ENCODE assay signal across 25 cellular contexts in the genomic region with DNA sequence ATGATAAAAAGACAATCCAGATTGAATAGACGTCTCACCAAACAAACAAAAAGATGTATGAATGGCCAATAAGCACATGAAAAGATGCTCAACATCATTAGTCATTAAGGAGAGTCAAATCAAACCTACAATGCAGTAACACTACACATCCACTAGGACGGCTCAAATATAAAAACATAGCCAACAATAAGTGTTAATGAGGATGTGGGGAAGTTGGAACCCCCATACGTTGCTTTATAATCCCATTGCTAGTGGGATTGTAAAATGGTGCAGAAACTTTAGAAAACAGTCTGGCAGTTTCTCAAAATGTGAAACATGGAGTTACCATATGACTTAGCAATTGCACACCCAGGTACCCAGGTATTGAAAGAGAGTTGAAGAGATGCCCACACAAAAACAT. TPM values are rescaled to one million over a fixed set of nuclear protein-coding genes. Genes with fewer than 3 reads are reported as not detected.
DNase-seq lines count a peak whose midpoint lies in the region; ATAC-seq, FAIRE-seq and TF ChIP-seq lines count a peak whose summit lies in the region.
"Had no signal": no experiment of that assay in that cellular context is flagged by ENCODE, and none has a peak within 500 bp of the region (broad histone marks: within the 10 kb centered on the region; RNA-seq: fewer than 3 reads in every experiment).

No MANE protein-coding gene starts in this region.

- POLR2A ChIA-PET in HCT116 (lab: Charles Lee): no interaction called here

- 55 to 66% methylated on average over 3 of the region's 3 CpGs for WGBS in pancreas, 2 donors

- H3K4me1 ChIP-seq in HCT116 (ENCODE audit: control insufficient read depth in 1 of 2, insufficient read depth in 2 of 2, low read length in 2 of 2) (no peaks in the 10 kb centered on the region), astrocyte (ENCODE audit: insufficient read depth, low read length) (no peaks in the 10 kb centered on the region), pancreas (no peaks in the 10 kb centered on the region)
- H3K4me1 ChIP-seq: body of pancreas, spleen had no signal

- H3K4me3 Mint-ChIP-seq in Calu3 (ENCODE audit: low read depth, unreplicated experiment): no peak overlapping the region
- H3K4me3 Mint-ChIP-seq in astrocyte (ENCODE audit: unreplicated experiment): no peak overlapping the region
- H3K4me3 Mint-ChIP-seq in neural crest cell: no peak overlapping the region
- no peak overlapping the region for H3K4me3 Mint-ChIP-seq in osteocyte (ENCODE audit: unreplicated experiment)
- H3K4me3 Mint-ChIP-seq: activated naive CD8-positive, alpha-beta T cell; activated T-helper 1 cell treated with anti-CD3 and anti-CD28 coated beads, Interleukin-12 subunit alpha, Interleukin-12 subunit beta, Interleukin-2, Interleukin-4 antibody, amounts not matched to agents 30 ng/mL and 10 ng/mL and 1 ng/mL, durations not matched to agents 14 hours and 24 hours and 36 hours had no signal

- H2AFZ ChIP-seq in HCT116 (ENCODE audit: low read depth, low read length, poor library complexity, severe bottlenecking) (no peak overlapping the region), astrocyte (ENCODE audit: low read depth, low read length) (no peak overlapping the region)

- no peaks in the 10 kb centered on the region for H3K9me2 ChIP-seq in HCT116 (ENCODE audit: insufficient read depth)

- no peak overlapping the region for H3K9ac ChIP-seq in HCT116 (ENCODE audit: low read length)
- H3K9ac ChIP-seq in astrocyte (ENCODE audit: low read length): no peak overlapping the region

- TF ChIP-seq CTCF in Calu3 (IDR thresholded peaks at IDR 0.05; ENCODE audit: unreplicated experiment) (peak; percentile 14), HCT116 (IDR thresholded peaks at IDR 0.05 in 2 of 3, conservative IDR thresholded peaks at IDR 0.05 in 1 of 3; ENCODE audit: borderline replicate concordance in 1 of 3, insufficient read depth in 1 of 3, low read depth in 2 of 3, low read length in 2 of 3) (peak in 2 of 3 experiments; percentile 28 to 44; a peak in 1 of 6 replicates), astrocyte (IDR thresholded peaks at IDR 0.05; ENCODE audit: insufficient read depth, low read depth, low read length) (peak; percentile 8), neural crest cell (conservative IDR thresholded peaks at IDR 0.05) (peak; percentile 42), pancreas (IDR thresholded peaks at IDR 0.05) (no peak), osteocyte (IDR thresholded peaks at IDR 0.05) (no peak)

- no peaks in the 10 kb centered on the region for H3K36me3 ChIP-seq in HCT116 (ENCODE audit: control insufficient read depth in 1 of 2, insufficient read depth in 2 of 2, low read length in 2 of 2)
- no peaks in the 10 kb centered on the region for H3K36me3 ChIP-seq in astrocyte (ENCODE audit: insufficient read depth, low read length)
- H3K36me3 ChIP-seq in pancreas: no peaks in the 10 kb centered on the region
- H3K36me3 ChIP-seq: spleen had no signal

- BruUV-seq in Calu3 (replicated peaks; lab: Mats Ljungman, UMichigan) (no TSS peak), HCT116 (replicated peaks; lab: Mats Ljungman, UMichigan) (no TSS peak)

- ATAC-seq in HCT116 (no peak), pancreas (no peak)
- ATAC-seq: activated CD4-positive, CD25-positive, alpha-beta regulatory T cell treated with anti-CD3 and anti-CD28 coated beads, Interleukin-2, amount 50 U/mL, for 24 hours; body of pancreas; SK-N-SH treated with all-trans-retinoic acid at 6 μM for 48 hours had no signal

- H3K9me3 ChIP-seq in HCT116 (ENCODE audit: control insufficient read depth in 1 of 2, insufficient read depth in 1 of 2, low read depth in 1 of 2, low read length in 2 of 2) (peaks cover 9 to 10% of the 10 kb centered on the region in 2 experiments; a peak in 2 of 4 replicates), astrocyte (ENCODE audit: insufficient read depth, low read depth, low read length) (no peaks in the 10 kb centered on the region), pancreas (no peaks in the 10 kb centered on the region)

- H3K79me2 ChIP-seq in HCT116 (ENCODE audit: insufficient read depth, low read length) (no peaks in the 10 kb centered on the region), astrocyte (ENCODE audit: insufficient read depth, low read length) (no peaks in the 10 kb centered on the region)

- H3K27me3 Mint-ChIP-seq in Calu3 (ENCODE audit: unreplicated experiment): peaks cover 53% of the 10 kb centered on the region
- H3K27me3 Mint-ChIP-seq in astrocyte (ENCODE audit: low read depth, unreplicated experiment): peaks cover 16% of the 10 kb centered on the region
- H3K27me3 Mint-ChIP-seq in neural crest cell (ENCODE audit: low read depth): peaks cover 28% of the 10 kb centered on the region
- H3K27me3 Mint-ChIP-seq in osteocyte (ENCODE audit: unreplicated experiment): peaks cover 20% of the 10 kb centered on the region
- H3K27me3 Mint-ChIP-seq: activated naive CD8-positive, alpha-beta T cell had no signal

- CTCF ChIA-PET in Calu3 (lab: Charles Lee) (no interaction called here), HCT116 (lab: Charles Lee) (no interaction called here)

- no peak for TF ChIP-seq POLR2A in HCT116 (IDR thresholded peaks at IDR 0.05; ENCODE audit: borderline replicate concordance, extremely low read depth, insufficient read depth, insufficient read length)

- RAD21 ChIA-PET in HCT116 (lab: Charles Lee; ENCODE audit: low non-redundant PET in 1 of 2, low total read pairs in 2 of 2, uncharacterized antibody in 2 of 2, unreplicated experiment in 2 of 2): no interaction called here

- H3K27me3 ChIP-seq in HCT116 (ENCODE audit: insufficient read depth, low read length) (no peaks in the 10 kb centered on the region), astrocyte (ENCODE audit: insufficient read depth, low read length) (peaks cover 5% of the 10 kb centered on the region), pancreas (no peaks in the 10 kb centered on the region)
- H3K27me3 ChIP-seq: body of pancreas, spleen had no signal

- no peaks in the 10 kb centered on the region for H3K4me1 Mint-ChIP-seq in Calu3 (ENCODE audit: low read depth, unreplicated experiment)
- peaks cover 3% of the 10 kb centered on the region for H3K4me1 Mint-ChIP-seq in astrocyte (ENCODE audit: low read depth, unreplicated experiment)
- H3K4me1 Mint-ChIP-seq in neural crest cell: no peaks in the 10 kb centered on the region
- no peaks in the 10 kb centered on the region for H3K4me1 Mint-ChIP-seq in osteocyte (ENCODE audit: unreplicated experiment)

- no peak for TF ChIP-seq RAD21 in HCT116 (IDR thresholded peaks at IDR 0.05; ENCODE audit: low read depth)

- H4K20me1 ChIP-seq in HCT116 (ENCODE audit: insufficient read depth) (no peaks in the 10 kb centered on the region), astrocyte (ENCODE audit: insufficient read depth, low read length) (no peaks in the 10 kb centered on the region)

- H3K27ac ChIP-seq in HCT116 (ENCODE audit: low read depth, low read length): no peak overlapping the region
- no peak overlapping the region for H3K27ac ChIP-seq in astrocyte (ENCODE audit: low read depth, low read length)
- no peak overlapping the region for H3K27ac ChIP-seq in pancreas
- H3K27ac ChIP-seq: body of pancreas, spleen had no signal

- no peak overlapping the region for H3K27ac Mint-ChIP-seq in Calu3 (ENCODE audit: unreplicated experiment)
- no peak overlapping the region for H3K27ac Mint-ChIP-seq in astrocyte (ENCODE audit: unreplicated experiment)
- no peak overlapping the region for H3K27ac Mint-ChIP-seq in neural crest cell (ENCODE audit: unreplicated experiment)
- H3K27ac Mint-ChIP-seq in osteocyte (ENCODE audit: unreplicated experiment): no peak overlapping the region
- H3K27ac Mint-ChIP-seq: activated naive CD8-positive, alpha-beta T cell; activated T-helper 1 cell treated with anti-CD3 and anti-CD28 coated beads, Interleukin-12 subunit alpha, Interleukin-12 subunit beta, Interleukin-2, Interleukin-4 antibody, amounts not matched to agents 30 ng/mL and 10 ng/mL and 1 ng/mL, durations not matched to agents 14 hours and 24 hours and 36 hours had no signal

- intact Hi-C loops in Calu3 (cut with micrococcal nuclease; ENCODE audit: unreplicated experiment): no loop called here
- intact Hi-C loops in HCT116 (cut with micrococcal nuclease): no loop called here
- intact Hi-C loops in pancreas (cut with DNase I): no loop called here

- H3K36me3 Mint-ChIP-seq in Calu3 (ENCODE audit: insufficient read depth, unreplicated experiment): no peaks in the 10 kb centered on the region
- H3K36me3 Mint-ChIP-seq in astrocyte (ENCODE audit: low read depth, unreplicated experiment): no peaks in the 10 kb centered on the region
- H3K36me3 Mint-ChIP-seq in neural crest cell (ENCODE audit: low read depth): peaks cover 5% of the 10 kb centered on the region
- no peaks in the 10 kb centered on the region for H3K36me3 Mint-ChIP-seq in osteocyte (ENCODE audit: unreplicated experiment)

- H3K4me3 ChIP-seq in HCT116 (replicated peaks in 1 of 2; ENCODE audit: low read depth in 1 of 2, low read length in 2 of 2) (no peak overlapping the region), astrocyte (ENCODE audit: insufficient read depth, low read depth, low read length) (no peak overlapping the region), pancreas (no peak overlapping the region)
- H3K4me3 ChIP-seq: body of pancreas, spleen had no signal

- H3K4me2 ChIP-seq in HCT116 (ENCODE audit: low read length) (no peak overlapping the region), astrocyte (ENCODE audit: low read length) (no peak overlapping the region)

- H3K9me3 Mint-ChIP-seq in Calu3 (ENCODE audit: low read depth, unreplicated experiment) (peaks cover 7% of the 10 kb centered on the region), astrocyte (ENCODE audit: unreplicated experiment) (peaks cover 7% of the 10 kb centered on the region), neural crest cell (peaks cover 10% of the 10 kb centered on the region), osteocyte (ENCODE audit: unreplicated experiment) (peaks cover 11% of the 10 kb centered on the region)

- DNase-seq in Calu3 (no peak), HCT116 (ENCODE audit: low read depth, low spot score) (no peak), astrocyte (ENCODE audit: low read depth) (no peak), neural crest cell (ENCODE audit: low read depth, low spot score) (no peak), pancreas (no peak), ureter (ENCODE audit: low spot score) (no peak), osteocyte (ENCODE audit: extremely low spot score, unreplicated experiment) (no peak)
- DNase-seq: body of pancreas, cortex of kidney, GOT3, NCI-H1417 treated with DMSO at 0.1 percent for 48 hours, NCI-H748 treated with DMSO at 0.1 percent for 48 hours, spleen, T1000 had no signal

- no peak for FAIRE-seq in astrocyte (lab: Jason Lieb, UNC)
- FAIRE-seq in pancreas (lab: Jason Lieb, UNC): no peak
- FAIRE-seq: frontal cortex had no signal

RNA-seq across cellular contexts. Expression of gene IL24, which starts 14.7 kb away (rescaled TPM):
- total RNA-seq in Calu3 (2022): not detected in 2 replicates
- not detected for total RNA-seq in HCT116 (2021; ENCODE audit: unreplicated experiment)
- polyA plus RNA-seq in HCT116 (2012): not detected in 2 replicates
- total RNA-seq in astrocyte: not detected in 2 replicates
- total RNA-seq in neural crest cell: not detected in 2 replicates
- not detected for total RNA-seq in pancreas
- polyA plus RNA-seq in pancreas: not detected
- total RNA-seq in ureter: not detected
- not detected in 2 replicates for total RNA-seq in osteocyte
- total RNA-seq: body of pancreas, subcutaneous adipose tissue had no signal
- polyA plus RNA-seq: neural cell had no signal

RNA-seq across cellular contexts. Expression of gene IL20, which starts 17.1 kb away (rescaled TPM):
- total RNA-seq in Calu3 (2022): not detected in 2 replicates
- total RNA-seq in HCT116 (2021; ENCODE audit: unreplicated experiment): not detected
- polyA plus RNA-seq in HCT116 (2012): not detected in 2 replicates
- not detected in 2 replicates for total RNA-seq in astrocyte
- not detected in 2 replicates for total RNA-seq in neural crest cell
- not detected for total RNA-seq in pancreas
- not detected for polyA plus RNA-seq in pancreas
- not detected for total RNA-seq in ureter
- total RNA-seq in osteocyte: not detected in 2 replicates
- total RNA-seq: activated CD8-positive, alpha-beta memory T cell treated with anti-CD3 and anti-CD28 coated beads for 36 hours; activated T-helper 1 cell treated with anti-CD3 and anti-CD28 coated beads, Interleukin-12 subunit alpha, Interleukin-12 subunit beta, Interleukin-2, Interleukin-4 antibody, amounts not matched to agents 30 ng/mL and 10 ng/mL and 1 ng/mL, durations not matched to agents 14 hours and 24 hours and 36 hours; body of pancreas; Daoy; frontal cortex; kidney epithelial cell; LHCN-M2; spleen; subcutaneous adipose tissue had no signal
- polyA plus RNA-seq: neural cell, spleen had no signal

RNA-seq across cellular contexts. Expression of gene FCMR, which starts 39.2 kb away (rescaled TPM):
- total RNA-seq in Calu3 (2022): 0.86 and 1.1 TPM in 2 replicates
- total RNA-seq in HCT116 (2021; ENCODE audit: unreplicated experiment): 0.61 TPM
- 0.15 and 0.17 TPM in 2 replicates for polyA plus RNA-seq in HCT116 (2012)
- total RNA-seq in astrocyte: 0.55 and 0.73 TPM in 2 replicates
- not detected in 2 replicates for total RNA-seq in neural crest cell
- 1 to 10 TPM in 3 of 6 donors, under 1 TPM in 3; 0.58 to 2.0 (median 0.97) TPM for total RNA-seq in pancreas
- 1 to 10 TPM in 1 of 2 donors, under 1 TPM in 1; 0.65 to 1.2 TPM for polyA plus RNA-seq in pancreas
- total RNA-seq in ureter: 17.1 TPM
- not detected in 2 replicates for total RNA-seq in osteocyte
- total RNA-seq: LHCN-M2 had no signal
- polyA plus RNA-seq: neural cell had no signal

Comparison
In these comparisons a context has a peak if more than half of its experiments do, and no peak if none do; other contexts are left out.
1. CTCF ChIP-seq: peak in Calu3 (single experiment), HCT116 (2 of 3), astrocyte (single experiment) and neural crest cell (single experiment); none in pancreas (0 of 4) and osteocyte (single experiment).